Comparison of ENCODE assay signal across 14 cellular contexts in genomic region chr7:39667354-39667923, GRCh38. TPM values are rescaled to one million over a fixed set of nuclear protein-coding genes. Genes with fewer than 3 reads are reported as not detected.
DNase-seq lines count a peak whose midpoint lies in the region; ATAC-seq and TF ChIP-seq lines count a peak whose summit lies in the region.
"Had no signal": no experiment of that assay in that cellular context is flagged by ENCODE, and none has a peak within 500 bp of the region (broad histone marks: within the 10 kb centered on the region; RNA-seq: fewer than 3 reads in every experiment).

No MANE protein-coding gene starts in this region.

- DNase-seq in DMS 273 (lab: John Stamatoyannopoulos, UW; ENCODE audit: unreplicated experiment) (peak; percentile 99), NCI-H1694 (lab: John Stamatoyannopoulos, UW) (peak; percentile 64), nephron progenitor cell (peak; percentile 10), foreskin keratinocyte (no peak)
- DNase-seq in effector memory CD8-positive, alpha-beta T cell, result no peak
- DNase-seq in NK-92 treated with Interleukin-12 subunit alpha and Interleukin-12 subunit beta, amount 100 ng/mL, for 24 hours (lab: John Stamatoyannopoulos, UW), result no peak
- no peak for DNase-seq in central memory CD4-positive, alpha-beta T cell
- DNase-seq: activated CD8-positive, alpha-beta memory T cell treated with anti-CD3 and anti-CD28 coated beads for 24 hours; CD4-positive, CD25-positive, alpha-beta regulatory T cell; cerebellar nuclear complex; NCI-H1417; right lobe of liver; SHP77 had no signal

- H3K27me3 ChIP-seq in foreskin keratinocyte, result no peaks in the 10 kb centered on the region
- H3K27me3 ChIP-seq: right lobe of liver had no signal

- peak overlapping the region; percentile 41 to 44 for H3K27ac Mint-ChIP-seq in effector memory CD8-positive, alpha-beta T cell
- H3K27ac Mint-ChIP-seq in nephron progenitor cell, result peak overlapping the region; percentile 95
- H3K27ac Mint-ChIP-seq in activated T-helper 17 cell treated with anti-CD3 and anti-CD28 coated beads, Interleukin-2, amount 50 U/mL, for 72 hours, result no peak overlapping the region

- H3K4me3 Mint-ChIP-seq in effector memory CD8-positive, alpha-beta T cell, result no peak overlapping the region
- no peak overlapping the region for H3K4me3 Mint-ChIP-seq in nephron progenitor cell
- no peak overlapping the region for H3K4me3 Mint-ChIP-seq in activated T-helper 17 cell treated with anti-CD3 and anti-CD28 coated beads, Interleukin-2, amount 50 U/mL, for 72 hours
- H3K4me3 Mint-ChIP-seq: CD4-positive, CD25-positive, alpha-beta regulatory T cell had no signal

- TF ChIP-seq CTCF in nephron progenitor cell (IDR thresholded peaks at IDR 0.05) (no peak), foreskin keratinocyte (conservative IDR thresholded peaks at IDR 0.05) (no peak)

- H3K27me3 Mint-ChIP-seq in effector memory CD8-positive, alpha-beta T cell, result no peaks in the 10 kb centered on the region
- no peaks in the 10 kb centered on the region for H3K27me3 Mint-ChIP-seq in nephron progenitor cell (ENCODE audit: low read depth, poor library complexity)
- H3K27me3 Mint-ChIP-seq in activated T-helper 17 cell treated with anti-CD3 and anti-CD28 coated beads, Interleukin-2, amount 50 U/mL, for 72 hours, result no peaks in the 10 kb centered on the region
- H3K27me3 Mint-ChIP-seq: CD4-positive, CD25-positive, alpha-beta regulatory T cell had no signal

- peaks cover 8% of the 10 kb centered on the region for H3K36me3 Mint-ChIP-seq in effector memory CD8-positive, alpha-beta T cell (ENCODE audit: insufficient read depth)
- peaks cover 56% of the 10 kb centered on the region for H3K36me3 Mint-ChIP-seq in nephron progenitor cell (ENCODE audit: low read depth)
- H3K36me3 Mint-ChIP-seq in activated T-helper 17 cell treated with anti-CD3 and anti-CD28 coated beads, Interleukin-2, amount 50 U/mL, for 72 hours (ENCODE audit: low read depth), result peaks cover 16% of the 10 kb centered on the region

- peaks cover 7 to 27% of the 10 kb centered on the region in 2 donors for H3K4me1 Mint-ChIP-seq in effector memory CD8-positive, alpha-beta T cell (ENCODE audit: low read depth in 2 of 2)
- H3K4me1 Mint-ChIP-seq in nephron progenitor cell, result peaks cover 23% of the 10 kb centered on the region
- peaks cover 8% of the 10 kb centered on the region for H3K4me1 Mint-ChIP-seq in activated T-helper 17 cell treated with anti-CD3 and anti-CD28 coated beads, Interleukin-2, amount 50 U/mL, for 72 hours

- no peak for ATAC-seq in effector memory CD8-positive, alpha-beta T cell (replicated peaks)
- no peak for ATAC-seq in foreskin keratinocyte
- no peak for ATAC-seq in activated T-helper 17 cell treated with anti-CD3 and anti-CD28 coated beads, Interleukin-2, amount 50 U/mL, for 72 hours (replicated peaks)
- ATAC-seq: right lobe of liver had no signal

- no peak overlapping the region for H3K27ac ChIP-seq in foreskin keratinocyte
- H3K27ac ChIP-seq: right lobe of liver had no signal

- no peaks in the 10 kb centered on the region for H3K9me3 Mint-ChIP-seq in effector memory CD8-positive, alpha-beta T cell
- H3K9me3 Mint-ChIP-seq in nephron progenitor cell, result peaks cover 25% of the 10 kb centered on the region
- H3K9me3 Mint-ChIP-seq in activated T-helper 17 cell treated with anti-CD3 and anti-CD28 coated beads, Interleukin-2, amount 50 U/mL, for 72 hours, result peaks cover 3% of the 10 kb centered on the region

- peaks cover 25% of the 10 kb centered on the region for H3K4me1 ChIP-seq in foreskin keratinocyte
- H3K4me1 ChIP-seq: right lobe of liver had no signal

RNA-seq across cellular contexts. Expression of gene RALA, which starts 44.1 kb away (rescaled TPM):
- 66.7 and 79.3 TPM in 2 replicates for total RNA-seq in foreskin keratinocyte
- 54.8 and 62.8 TPM in 2 replicates for polyA plus RNA-seq in foreskin keratinocyte
- total RNA-seq in activated T-helper 17 cell treated with anti-CD3 and anti-CD28 coated beads, Interleukin-2, amount 50 U/mL, for 72 hours, result 10 to 100 TPM; 21.6 to 27.9 TPM

Comparison
In these comparisons a context has a peak if more than half of its experiments do, and no peak if none do; other contexts are left out.
1. DNase-seq: peak in DMS 273 (single experiment), NCI-H1694 (single experiment) and nephron progenitor cell (single experiment); none in effector memory CD8-positive, alpha-beta T cell (0 of 3), NK-92 treated with Interleukin-12 subunit alpha and Interleukin-12 subunit beta, amount 100 ng/mL, for 24 hours (single experiment), foreskin keratinocyte (0 of 2) and central memory CD4-positive, alpha-beta T cell (single experiment).